ENCODE assay signal across 8 cellular contexts in the genomic region with DNA sequence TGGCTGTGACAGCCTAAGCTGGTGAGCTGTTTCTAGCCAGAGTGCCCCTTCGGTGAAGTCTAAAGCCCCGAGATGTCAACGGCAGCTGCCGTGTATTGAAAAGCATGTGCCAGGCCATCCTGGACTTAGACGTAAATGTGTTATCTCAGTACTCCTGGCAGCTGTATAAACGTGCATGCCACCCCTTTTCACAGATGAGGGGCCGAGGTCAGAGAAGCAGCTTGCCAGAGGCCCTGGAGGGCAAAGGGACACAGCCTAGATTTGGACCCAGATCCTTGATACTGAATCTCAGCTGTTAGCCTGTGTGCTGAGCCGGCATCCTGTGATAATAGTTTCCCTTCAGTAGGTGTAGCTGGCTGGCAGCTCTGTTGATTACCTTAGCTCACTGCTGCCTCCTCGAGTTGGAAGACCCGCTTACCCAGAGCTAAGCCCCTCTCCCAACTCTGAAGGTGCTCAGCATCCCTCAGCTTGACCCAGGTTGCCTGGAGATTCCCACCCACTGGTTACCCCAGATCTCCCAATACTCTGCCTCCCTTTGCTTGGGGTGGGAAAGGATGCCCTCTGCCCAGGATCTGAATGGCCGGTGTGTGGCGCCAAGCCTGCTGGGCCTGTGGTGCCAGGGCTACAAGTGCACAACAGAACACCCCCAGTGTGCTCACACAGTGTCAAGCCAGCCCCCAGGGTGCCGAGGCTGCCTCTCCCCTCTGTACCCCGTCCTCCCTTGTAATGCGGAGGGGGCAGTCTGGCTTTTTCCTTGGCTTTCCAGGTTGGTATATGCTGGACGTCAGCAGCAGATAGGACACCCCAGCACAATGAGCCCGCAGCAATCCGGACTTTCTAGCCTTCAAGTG.
DNase-seq lines count a peak whose midpoint lies in the region; ATAC-seq lines count a peak whose summit lies in the region.

No MANE protein-coding gene starts in this region.

- in situ Hi-C loops in ACHN (cut with HindIII; ENCODE audit: low pct_ligation_motif_present, low pct_unique_long_range_greater_than_20kb, low sequenced_read_pairs): no loop called here

- H3K4me3 ChIP-seq in skeletal muscle cell (ENCODE audit: low read depth, low read length): peak overlapping the region; percentile 77

- DNase-seq in ACHN: peak; percentile 72
- peak; percentile 50 for DNase-seq in OCI-M1 (lab: John Stamatoyannopoulos, UW)
- peak; percentile 56 for DNase-seq in activated naive CD4-positive, alpha-beta T cell treated with anti-CD3 and anti-CD28 coated beads, Interleukin-2, amount 50 U/mL, for 16 hours
- peak; percentile 17 for DNase-seq in hepatic stellate cell (ENCODE audit: low spot score)
- DNase-seq in skeletal muscle cell (ENCODE audit: low read depth): no peak
- no peak for DNase-seq in amygdala (lab: John Stamatoyannopoulos, UW)

- ATAC-seq in GM18867 (IDR thresholded peaks at IDR 0.05; ENCODE audit: unreplicated experiment): peak; percentile 5
- ATAC-seq in HG02798 (IDR thresholded peaks at IDR 0.05; ENCODE audit: poor library complexity, unreplicated experiment): no peak

Comparison
In these comparisons a context has a peak if more than half of its experiments do, and no peak if none do; other contexts are left out.
1. DNase-seq: peak in ACHN (single experiment), OCI-M1 (single experiment), activated naive CD4-positive, alpha-beta T cell treated with anti-CD3 and anti-CD28 coated beads, Interleukin-2, amount 50 U/mL, for 16 hours (single experiment) and hepatic stellate cell (single experiment); none in skeletal muscle cell (single experiment) and amygdala (0 of 56).